10 cellular contexts compared by ENCODE assay signal in genomic region chr1:94755675-94756074, GRCh38.
A peak's percentile ranks its signal among the peaks of the same experiment; 100 is the strongest.
DNase-seq lines count a peak whose midpoint lies in the region; ATAC-seq and TF ChIP-seq lines count a peak whose summit lies in the region.
"Had no signal": no experiment of that assay in that cellular context is flagged by ENCODE, and none has a peak within 500 bp of the region (broad histone marks: within the 10 kb centered on the region; RNA-seq: fewer than 3 reads in every experiment).

No MANE protein-coding gene starts in this region.

- DNase-seq in HL-60 (ENCODE audit: low read depth in 1 of 2, low spot score in 1 of 2) (peak in 1 of 2 experiments; percentile 85), UCSD-AML1 (lab: John Stamatoyannopoulos, UW; ENCODE audit: unreplicated experiment) (peak; percentile 53), left ventricle myocardium superior (peak; percentile 43), stomach (no peak)
- no peak for DNase-seq in CD8-positive, alpha-beta memory T cell
- DNase-seq: esophagus squamous epithelium; NCI-H1694; stimulated activated CD4-positive, alpha-beta T cell treated with anti-CD3 and anti-CD28 coated beads, Interleukin-2, amount 100 ng/mL, for 24 hours had no signal

- H3K9me3 Mint-ChIP-seq in CD8-positive, alpha-beta memory T cell, result peaks cover 0 to 8% (median 7%) of the 10 kb centered on the region in 5 donors

- peak; percentile 23 for ATAC-seq in left ventricle myocardium superior
- ATAC-seq in GM19397 (IDR thresholded peaks at IDR 0.05; ENCODE audit: unreplicated experiment), result no peak
- no peak for ATAC-seq in HG03460 (IDR thresholded peaks at IDR 0.05; ENCODE audit: unreplicated experiment)

- H3K27ac Mint-ChIP-seq in CD8-positive, alpha-beta memory T cell, result no peak overlapping the region

- H3K9me3 ChIP-seq in stomach, result no peaks in the 10 kb centered on the region
- no peaks in the 10 kb centered on the region for H3K9me3 ChIP-seq in CD8-positive, alpha-beta memory T cell (ENCODE audit: low read length)
- H3K9me3 ChIP-seq: esophagus squamous epithelium had no signal

- CTCF ChIA-PET in CD8-positive, alpha-beta memory T cell (lab: Charles Lee), result no interaction called here

- H3K36me3 ChIP-seq in stomach, result no peaks in the 10 kb centered on the region
- H3K36me3 ChIP-seq in CD8-positive, alpha-beta memory T cell (ENCODE audit: insufficient read depth, low read length), result no peaks in the 10 kb centered on the region
- H3K36me3 ChIP-seq: esophagus squamous epithelium had no signal

- TF ChIP-seq CTCF in HL-60 (IDR thresholded peaks at IDR 0.05; ENCODE audit: insufficient read depth, low read length) (no peak), stomach (IDR thresholded peaks at IDR 0.05) (no peak)

- H3K27me3 ChIP-seq in HL-60 (ENCODE audit: insufficient read depth, poor library complexity, severe bottlenecking), result no peaks in the 10 kb centered on the region
- H3K27me3 ChIP-seq in stomach, result no peaks in the 10 kb centered on the region
- no peaks in the 10 kb centered on the region for H3K27me3 ChIP-seq in CD8-positive, alpha-beta memory T cell (ENCODE audit: insufficient read depth, low read length, poor library complexity, severe bottlenecking)
- H3K27me3 ChIP-seq: esophagus squamous epithelium had no signal

- TF ChIP-seq POLR2A in stomach (IDR thresholded peaks at IDR 0.05), result no peak

- POLR2A ChIA-PET in CD8-positive, alpha-beta memory T cell (lab: Charles Lee), result no interaction called here

- H3K4me1 ChIP-seq in stomach, result peaks cover 10 to 38% (median 25%) of the 10 kb centered on the region in 4 donors
- H3K4me1 ChIP-seq in CD8-positive, alpha-beta memory T cell (ENCODE audit: insufficient read depth, low read length), result no peaks in the 10 kb centered on the region

- H3K4me3 ChIP-seq in HL-60 (replicated peaks; ENCODE audit: insufficient read depth, low read length) (no peak overlapping the region), stomach (no peak overlapping the region)
- H3K4me3 ChIP-seq in CD8-positive, alpha-beta memory T cell (ENCODE audit: low read length), result no peak overlapping the region
- H3K4me3 ChIP-seq: esophagus squamous epithelium had no signal

- peaks cover 0 to 1% (median 0%) of the 10 kb centered on the region in 3 donors for H3K36me3 Mint-ChIP-seq in CD8-positive, alpha-beta memory T cell

- peak overlapping the region; percentile 69 for H3K27ac ChIP-seq in HL-60 (replicated peaks)
- peak overlapping the region in 3 of 5 donors; percentile 24 to 34 (median 26) for H3K27ac ChIP-seq in stomach
- H3K27ac ChIP-seq in CD8-positive, alpha-beta memory T cell (ENCODE audit: low read depth, low read length), result no peak overlapping the region

- peaks cover 4 to 25% of the 10 kb centered on the region in 2 donors for H3K27me3 Mint-ChIP-seq in CD8-positive, alpha-beta memory T cell

- 51 to 63% (median 62%) methylated on average over 7 of the region's 7 CpGs for WGBS in stomach, 5 donors

- peaks cover 0 to 3% (median 0%) of the 10 kb centered on the region in 3 donors for H3K4me1 Mint-ChIP-seq in CD8-positive, alpha-beta memory T cell

- intact Hi-C loops in left ventricle myocardium superior (cut with micrococcal nuclease) (no loop called here), stomach (cut with DNase I; ENCODE audit: low total_unique reads) (no loop called here)

- no peak for TF ChIP-seq EP300 in stomach (IDR thresholded peaks at IDR 0.05)

- H3K4me3 Mint-ChIP-seq in CD8-positive, alpha-beta memory T cell, result no peak overlapping the region

Comparison
In these comparisons a context has a peak if more than half of its experiments do, and no peak if none do; other contexts are left out.
1. DNase-seq: peak in UCSD-AML1 (single experiment) and left ventricle myocardium superior (single experiment); none in stomach (single experiment) and CD8-positive, alpha-beta memory T cell (0 of 5).